8 cellular contexts compared by ENCODE assay signal in genomic region chr19:20238025-20238623, GRCh38.
DNase-seq lines count a peak whose midpoint lies in the region; ATAC-seq and TF ChIP-seq lines count a peak whose summit lies in the region.

No MANE protein-coding gene starts in this region.

- H3K27me3 Mint-ChIP-seq in CD4-positive, alpha-beta T cell: no peaks in the 10 kb centered on the region

- H3K9me3 Mint-ChIP-seq in CD4-positive, alpha-beta T cell: no peaks in the 10 kb centered on the region

- H3K9me3 ChIP-seq in CD4-positive, alpha-beta T cell (ENCODE audit: control insufficient read depth, low read length): no peaks in the 10 kb centered on the region
- H3K9me3 ChIP-seq in left lung: peaks cover 0 to 18% of the 10 kb centered on the region in 2 donors

- peaks cover 12% of the 10 kb centered on the region for H3K4me1 Mint-ChIP-seq in CD4-positive, alpha-beta T cell (ENCODE audit: low read depth)

- peak; percentile 71 to 84 (median 79) for DNase-seq in CD4-positive, alpha-beta T cell
- peak; percentile 93 for DNase-seq in NCI-H1436 (lab: John Stamatoyannopoulos, UW)
- peak; percentile 85 for DNase-seq in activated CD4-positive, alpha-beta T cell treated with anti-CD3 and anti-CD28 coated beads, Interleukin-2, amount 50 U/mL, for 1 hour
- DNase-seq in dermis blood vessel endothelial cell: peak; percentile 95
- DNase-seq in left lung: peak; percentile 84 to 86
- DNase-seq in stimulated activated CD4-positive, alpha-beta T cell treated with anti-CD3 and anti-CD28 coated beads, Interleukin-1b, Interleukin-23, amount 100 ng/mL, for 48 hours: peak; percentile 91

- TF ChIP-seq CTCF in CD4-positive, alpha-beta T cell (IDR thresholded peaks at IDR 0.05): no peak
- TF ChIP-seq CTCF in left lung (IDR thresholded peaks at IDR 0.05): no peak

- no peaks in the 10 kb centered on the region for H3K36me3 ChIP-seq in left lung

- ATAC-seq in CD4-positive, alpha-beta T cell (ENCODE audit: poor library complexity): peak; percentile 98
- peak; percentile 90 for ATAC-seq in GM21619 (IDR thresholded peaks at IDR 0.05; ENCODE audit: unreplicated experiment)
- peak; percentile 95 for ATAC-seq in left lung
- ATAC-seq in HG02840 (IDR thresholded peaks at IDR 0.05; ENCODE audit: low FRiP score, unreplicated experiment): no peak

- H3K4me1 ChIP-seq in left lung: no peaks in the 10 kb centered on the region

- POLR2A ChIA-PET in CD4-positive, alpha-beta T cell (lab: Charles Lee): interaction anchor here (0.6 to 2.3 kb wide), 13 partner anchors 71 to 1814 kb away, joined by 3 to 21 read pairs (median 4); partner anchors contain the start of genes ZNF100, ZNF257, ZNF430 and ZNF486

- no peak overlapping the region for H3K27ac ChIP-seq in CD4-positive, alpha-beta T cell (ENCODE audit: low read depth, low read length)
- H3K27ac ChIP-seq in left lung: no peak overlapping the region

- H3K36me3 Mint-ChIP-seq in CD4-positive, alpha-beta T cell (ENCODE audit: low read depth): peaks cover 14% of the 10 kb centered on the region

- peak overlapping the region; percentile 61 to 67 for H3K4me3 ChIP-seq in left lung

- no peaks in the 10 kb centered on the region for H3K27me3 ChIP-seq in CD4-positive, alpha-beta T cell (ENCODE audit: control insufficient read depth, insufficient read depth, low read length)
- no peaks in the 10 kb centered on the region for H3K27me3 ChIP-seq in left lung

- CTCF ChIA-PET in CD4-positive, alpha-beta T cell (lab: Charles Lee): interaction anchor here (0.9 kb wide), 1 partner anchor 66 kb away, joined by 4 read pairs; no protein-coding TSS in a partner anchor

- H3K27ac Mint-ChIP-seq in CD4-positive, alpha-beta T cell: peak overlapping the region; percentile 70

- H3K4me3 Mint-ChIP-seq in CD4-positive, alpha-beta T cell: peak overlapping the region; percentile 97

- intact Hi-C loops in CD4-positive, alpha-beta T cell (cut with DNase I, micrococcal nuclease): loop anchor here in 1 of 2 experiments (2.0 to 5.0 kb wide), 3 partner anchors 71 to 845 kb away; partner anchors contain the start of genes ZNF486, ZNF626 and ZNF714
- intact Hi-C loops in left lung (cut with DNase I): no loop called here
